ENCODE assay signal across 16 cellular contexts in genomic region chr22:40300884-40301672, GRCh38. TPM values are rescaled to one million over a fixed set of nuclear protein-coding genes. Genes with fewer than 3 reads are reported as not detected.
DNase-seq lines count a peak whose midpoint lies in the region; ATAC-seq lines count a peak whose summit lies in the region.
"Had no signal": no experiment of that assay in that cellular context is flagged by ENCODE, and none has a peak within 500 bp of the region (broad histone marks: within the 10 kb centered on the region; RNA-seq: fewer than 3 reads in every experiment).

No MANE protein-coding gene starts in this region.

- H3K9me3 Mint-ChIP-seq in activated T-cell treated with anti-CD3 and anti-CD28 coated beads, Interleukin-2, amount 50 U/mL, for 24 hours, result no peaks in the 10 kb centered on the region
- H3K9me3 Mint-ChIP-seq: activated CD4-positive, alpha-beta T cell treated with anti-CD3 and anti-CD28 coated beads, Interleukin-2, amount 10 ng/mL, durations not matched to agents 24 days and 14 days; T-helper 1 cell treated with Interleukin-12 subunit alpha and Interleukin-12 subunit beta and Interleukin-4 antibody, amounts not matched to agents 30 μg/mL and 1 μg/mL, for 36 hours had no signal

- DNase-seq in activated T-cell treated with anti-CD3 and anti-CD28 coated beads, Interleukin-2, amount 50 U/mL, for 24 hours, result no peak
- DNase-seq in activated T-cell treated with anti-CD3 and anti-CD28 coated beads for 4 hours (no peak), occipital lobe (lab: John Stamatoyannopoulos, UW) (peak; percentile 33), UCSD-AML1 (lab: John Stamatoyannopoulos, UW; ENCODE audit: unreplicated experiment) (no peak), HUDEP-2 (lab: John Stamatoyannopoulos, UW; ENCODE audit: unreplicated experiment in 76 of 76) (no peak)
- no peak for DNase-seq in stimulated activated CD4-positive, alpha-beta T cell treated with anti-CD3 and anti-CD28 coated beads, Interleukin-4, amount 100 ng/mL, for 1 hour
- DNase-seq: activated CD4-positive, alpha-beta T cell treated with anti-CD3 and anti-CD28 coated beads, Interleukin-2, amount 10 ng/mL, durations not matched to agents 24 days and 14 days; Calu3; cerebellar nuclear complex; erythroblast; kidney; NCI-H1105; NCI-H446 treated with DMSO at 0.1 percent for 48 hours had no signal

- no peak overlapping the region for H3K4me3 Mint-ChIP-seq in activated T-cell treated with anti-CD3 and anti-CD28 coated beads, Interleukin-2, amount 50 U/mL, for 24 hours
- H3K4me3 Mint-ChIP-seq: activated CD4-positive, alpha-beta T cell treated with anti-CD3 and anti-CD28 coated beads, Interleukin-2, amount 10 ng/mL, durations not matched to agents 24 days and 14 days; T-helper 1 cell treated with Interleukin-12 subunit alpha and Interleukin-12 subunit beta and Interleukin-4 antibody, amounts not matched to agents 30 μg/mL and 1 μg/mL, for 36 hours had no signal

- no peaks in the 10 kb centered on the region for H3K27me3 Mint-ChIP-seq in activated T-cell treated with anti-CD3 and anti-CD28 coated beads, Interleukin-2, amount 50 U/mL, for 24 hours
- H3K27me3 Mint-ChIP-seq: activated CD4-positive, alpha-beta T cell treated with anti-CD3 and anti-CD28 coated beads, Interleukin-2, amount 10 ng/mL, durations not matched to agents 24 days and 14 days had no signal

- ATAC-seq in GM21515 (IDR thresholded peaks at IDR 0.05; ENCODE audit: unreplicated experiment) (peak; percentile 78), HG03139 (IDR thresholded peaks at IDR 0.05; ENCODE audit: unreplicated experiment) (peak; percentile 70)

- peaks cover 60% of the 10 kb centered on the region for H3K36me3 Mint-ChIP-seq in activated T-cell treated with anti-CD3 and anti-CD28 coated beads, Interleukin-2, amount 50 U/mL, for 24 hours (ENCODE audit: low read depth)

- peak overlapping the region; percentile 40 for H3K27ac Mint-ChIP-seq in activated T-cell treated with anti-CD3 and anti-CD28 coated beads, Interleukin-2, amount 50 U/mL, for 24 hours
- H3K27ac Mint-ChIP-seq: activated CD4-positive, alpha-beta T cell treated with anti-CD3 and anti-CD28 coated beads, Interleukin-2, amount 10 ng/mL, durations not matched to agents 24 days and 14 days; T-helper 1 cell treated with Interleukin-12 subunit alpha and Interleukin-12 subunit beta and Interleukin-4 antibody, amounts not matched to agents 30 μg/mL and 1 μg/mL, for 36 hours had no signal

- H3K4me1 Mint-ChIP-seq in activated T-cell treated with anti-CD3 and anti-CD28 coated beads, Interleukin-2, amount 50 U/mL, for 24 hours (ENCODE audit: low read depth), result peaks cover 25% of the 10 kb centered on the region

RNA-seq across cellular contexts. Expression of gene ADSL, which starts 45.2 kb away (rescaled TPM):
- 48.2 TPM for total RNA-seq in occipital lobe
